ENCODE assay signal across 8 cellular contexts in genomic region chr3:139718415-139718814, GRCh38. TPM values are rescaled to one million over a fixed set of nuclear protein-coding genes. Genes with fewer than 3 reads are reported as not detected.
DNase-seq lines count a peak whose midpoint lies in the region; ATAC-seq and TF ChIP-seq lines count a peak whose summit lies in the region.
"Had no signal": no experiment of that assay in that cellular context is flagged by ENCODE, and none has a peak within 500 bp of the region (broad histone marks: within the 10 kb centered on the region; RNA-seq: fewer than 3 reads in every experiment).

No MANE protein-coding gene starts in this region.

- H3K27me3 ChIP-seq in H7 (ENCODE audit: control insufficient read depth, insufficient read depth, low read length) (no peaks in the 10 kb centered on the region), OCI-LY1 (ENCODE audit: insufficient read depth, low read length) (no peaks in the 10 kb centered on the region)

- H3K36me3 Mint-ChIP-seq in glutamatergic neuron (ENCODE audit: unreplicated experiment), result no peaks in the 10 kb centered on the region

- H3F3A ChIP-seq in OCI-LY1 (ENCODE audit: insufficient read depth, low read length), result no peaks in the 10 kb centered on the region

- DNase-seq in H7 (peak; percentile 43), glutamatergic neuron (peak; percentile 67), sciatic nerve (ENCODE audit: low spot score) (no peak), HCEC 1CT (no peak)
- no peak for DNase-seq in activated CD8-positive, alpha-beta memory T cell treated with anti-CD3 and anti-CD28 coated beads, Interleukin-2, amount 50 U/mL, for 4 hours
- DNase-seq: NCI-H2029 treated with DMSO at 0.1 percent for 48 hours had no signal

- H3K27ac ChIP-seq in OCI-LY1 (ENCODE audit: low read depth, low read length, poor library complexity, severe bottlenecking), result no peak overlapping the region

- no peak overlapping the region for H3K4me3 ChIP-seq in H7 (ENCODE audit: insufficient read depth, low read depth, low read length)
- no peak overlapping the region for H3K4me3 ChIP-seq in OCI-LY1 (ENCODE audit: low read depth, low read length, poor library complexity, severe bottlenecking)

- no peaks in the 10 kb centered on the region for H3K9me3 Mint-ChIP-seq in glutamatergic neuron (ENCODE audit: unreplicated experiment)

- H3K27ac Mint-ChIP-seq in glutamatergic neuron (ENCODE audit: unreplicated experiment), result no peak overlapping the region

- no peak overlapping the region for H3K4me3 Mint-ChIP-seq in glutamatergic neuron (ENCODE audit: unreplicated experiment)

- TF ChIP-seq CTCF in OCI-LY1 (IDR thresholded peaks at IDR 0.05; ENCODE audit: low read length) (peak; percentile 13; the same call in 1 of the 2 replicates), glutamatergic neuron (IDR thresholded peaks at IDR 0.05; ENCODE audit: partially characterized antibody, unreplicated experiment) (peak; percentile 39)

- H3K9me2 ChIP-seq in OCI-LY1 (ENCODE audit: low read depth, low read length), result no peaks in the 10 kb centered on the region

- H3K4me1 Mint-ChIP-seq in glutamatergic neuron (ENCODE audit: low read depth, unreplicated experiment), result peaks cover 8% of the 10 kb centered on the region

- H3K4me1 ChIP-seq in OCI-LY1 (ENCODE audit: insufficient read depth, low read length, severe bottlenecking), result no peaks in the 10 kb centered on the region

- H3K36me3 ChIP-seq in H7 (replicated peaks; ENCODE audit: control insufficient read depth, insufficient read depth, low read length) (no peaks in the 10 kb centered on the region), OCI-LY1 (ENCODE audit: insufficient read depth, low read length) (no peaks in the 10 kb centered on the region)

- H3K9ac ChIP-seq in OCI-LY1 (ENCODE audit: low read length), result no peak overlapping the region

- intact Hi-C loops in sciatic nerve (cut with DNase I), result no loop called here

- no peaks in the 10 kb centered on the region for H3K79me2 ChIP-seq in OCI-LY1 (ENCODE audit: insufficient read depth, low read length)

- no peak overlapping the region for H2AFZ ChIP-seq in OCI-LY1 (ENCODE audit: low read length)

- H3K9me3 ChIP-seq in OCI-LY1 (ENCODE audit: low read length), result no peaks in the 10 kb centered on the region

- no peak overlapping the region for H3K4me2 ChIP-seq in OCI-LY1 (ENCODE audit: low read length)

- peaks cover 3% of the 10 kb centered on the region for H3K27me3 Mint-ChIP-seq in glutamatergic neuron (ENCODE audit: unreplicated experiment)

- peak; percentile 48 for ATAC-seq in sciatic nerve
- no peak for ATAC-seq in HG03039 (IDR thresholded peaks at IDR 0.05; ENCODE audit: unreplicated experiment)

- H4K20me1 ChIP-seq in OCI-LY1 (ENCODE audit: insufficient read depth, low read length), result no peaks in the 10 kb centered on the region

RNA-seq across cellular contexts. Expression of gene NMNAT3, which starts 40.6 kb away (rescaled TPM):
- total RNA-seq in H7 (2014; rRNA removed; shearing (Covaris generic)), result 3.0 and 4.7 TPM in 2 replicates
- total RNA-seq in glutamatergic neuron (ENCODE audit: unreplicated experiment) (0.61 TPM), sciatic nerve (8.6 TPM)

Comparison
In these comparisons a context has a peak if more than half of its experiments do, and no peak if none do; other contexts are left out.
1. DNase-seq: peak in H7 (single experiment) and glutamatergic neuron (single experiment); none in sciatic nerve (single experiment), activated CD8-positive, alpha-beta memory T cell treated with anti-CD3 and anti-CD28 coated beads, Interleukin-2, amount 50 U/mL, for 4 hours (single experiment) and HCEC 1CT (single experiment).